1 cellular context compared by ENCODE assay signal in the genomic region with DNA sequence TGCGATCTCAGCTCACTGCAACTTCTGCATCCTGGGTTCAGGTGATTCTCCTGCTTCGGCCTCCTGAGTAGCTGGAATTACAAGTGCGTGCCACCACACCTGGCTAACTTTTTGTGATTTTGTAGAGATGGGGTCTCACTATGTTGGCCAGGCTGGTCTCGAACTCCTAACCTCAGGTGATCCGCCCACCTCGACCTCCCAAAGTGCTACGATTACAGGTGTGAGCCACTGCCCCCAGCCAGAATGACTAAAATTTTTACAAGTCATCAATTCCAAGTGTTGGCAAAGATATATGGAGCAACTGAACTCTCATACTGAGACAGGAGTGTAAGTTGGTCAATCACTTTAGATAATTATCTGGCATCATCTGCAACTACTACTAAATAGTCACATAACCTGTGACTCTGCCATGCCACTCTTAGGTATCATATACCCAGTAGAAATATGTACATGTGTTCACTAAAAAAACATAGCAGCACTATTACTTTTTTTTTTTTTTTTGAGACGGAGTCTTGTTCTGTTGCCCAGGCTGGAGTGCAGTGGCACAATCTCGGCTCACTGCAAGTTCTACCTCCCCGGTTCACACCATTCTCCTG.
TF ChIP-seq lines count a peak whose summit lies in the region.

No MANE protein-coding gene starts in this region.

TF ChIP-seq in GM23338, 12 proteins besides CTCF, POLR2A, EP300 and RAD21:
- TF ChIP-seq CREB1 (CRISPR knock-in tag; IDR thresholded peaks at IDR 0.05; ENCODE audit: low read depth): no peak
- TF ChIP-seq, protein P1, sequence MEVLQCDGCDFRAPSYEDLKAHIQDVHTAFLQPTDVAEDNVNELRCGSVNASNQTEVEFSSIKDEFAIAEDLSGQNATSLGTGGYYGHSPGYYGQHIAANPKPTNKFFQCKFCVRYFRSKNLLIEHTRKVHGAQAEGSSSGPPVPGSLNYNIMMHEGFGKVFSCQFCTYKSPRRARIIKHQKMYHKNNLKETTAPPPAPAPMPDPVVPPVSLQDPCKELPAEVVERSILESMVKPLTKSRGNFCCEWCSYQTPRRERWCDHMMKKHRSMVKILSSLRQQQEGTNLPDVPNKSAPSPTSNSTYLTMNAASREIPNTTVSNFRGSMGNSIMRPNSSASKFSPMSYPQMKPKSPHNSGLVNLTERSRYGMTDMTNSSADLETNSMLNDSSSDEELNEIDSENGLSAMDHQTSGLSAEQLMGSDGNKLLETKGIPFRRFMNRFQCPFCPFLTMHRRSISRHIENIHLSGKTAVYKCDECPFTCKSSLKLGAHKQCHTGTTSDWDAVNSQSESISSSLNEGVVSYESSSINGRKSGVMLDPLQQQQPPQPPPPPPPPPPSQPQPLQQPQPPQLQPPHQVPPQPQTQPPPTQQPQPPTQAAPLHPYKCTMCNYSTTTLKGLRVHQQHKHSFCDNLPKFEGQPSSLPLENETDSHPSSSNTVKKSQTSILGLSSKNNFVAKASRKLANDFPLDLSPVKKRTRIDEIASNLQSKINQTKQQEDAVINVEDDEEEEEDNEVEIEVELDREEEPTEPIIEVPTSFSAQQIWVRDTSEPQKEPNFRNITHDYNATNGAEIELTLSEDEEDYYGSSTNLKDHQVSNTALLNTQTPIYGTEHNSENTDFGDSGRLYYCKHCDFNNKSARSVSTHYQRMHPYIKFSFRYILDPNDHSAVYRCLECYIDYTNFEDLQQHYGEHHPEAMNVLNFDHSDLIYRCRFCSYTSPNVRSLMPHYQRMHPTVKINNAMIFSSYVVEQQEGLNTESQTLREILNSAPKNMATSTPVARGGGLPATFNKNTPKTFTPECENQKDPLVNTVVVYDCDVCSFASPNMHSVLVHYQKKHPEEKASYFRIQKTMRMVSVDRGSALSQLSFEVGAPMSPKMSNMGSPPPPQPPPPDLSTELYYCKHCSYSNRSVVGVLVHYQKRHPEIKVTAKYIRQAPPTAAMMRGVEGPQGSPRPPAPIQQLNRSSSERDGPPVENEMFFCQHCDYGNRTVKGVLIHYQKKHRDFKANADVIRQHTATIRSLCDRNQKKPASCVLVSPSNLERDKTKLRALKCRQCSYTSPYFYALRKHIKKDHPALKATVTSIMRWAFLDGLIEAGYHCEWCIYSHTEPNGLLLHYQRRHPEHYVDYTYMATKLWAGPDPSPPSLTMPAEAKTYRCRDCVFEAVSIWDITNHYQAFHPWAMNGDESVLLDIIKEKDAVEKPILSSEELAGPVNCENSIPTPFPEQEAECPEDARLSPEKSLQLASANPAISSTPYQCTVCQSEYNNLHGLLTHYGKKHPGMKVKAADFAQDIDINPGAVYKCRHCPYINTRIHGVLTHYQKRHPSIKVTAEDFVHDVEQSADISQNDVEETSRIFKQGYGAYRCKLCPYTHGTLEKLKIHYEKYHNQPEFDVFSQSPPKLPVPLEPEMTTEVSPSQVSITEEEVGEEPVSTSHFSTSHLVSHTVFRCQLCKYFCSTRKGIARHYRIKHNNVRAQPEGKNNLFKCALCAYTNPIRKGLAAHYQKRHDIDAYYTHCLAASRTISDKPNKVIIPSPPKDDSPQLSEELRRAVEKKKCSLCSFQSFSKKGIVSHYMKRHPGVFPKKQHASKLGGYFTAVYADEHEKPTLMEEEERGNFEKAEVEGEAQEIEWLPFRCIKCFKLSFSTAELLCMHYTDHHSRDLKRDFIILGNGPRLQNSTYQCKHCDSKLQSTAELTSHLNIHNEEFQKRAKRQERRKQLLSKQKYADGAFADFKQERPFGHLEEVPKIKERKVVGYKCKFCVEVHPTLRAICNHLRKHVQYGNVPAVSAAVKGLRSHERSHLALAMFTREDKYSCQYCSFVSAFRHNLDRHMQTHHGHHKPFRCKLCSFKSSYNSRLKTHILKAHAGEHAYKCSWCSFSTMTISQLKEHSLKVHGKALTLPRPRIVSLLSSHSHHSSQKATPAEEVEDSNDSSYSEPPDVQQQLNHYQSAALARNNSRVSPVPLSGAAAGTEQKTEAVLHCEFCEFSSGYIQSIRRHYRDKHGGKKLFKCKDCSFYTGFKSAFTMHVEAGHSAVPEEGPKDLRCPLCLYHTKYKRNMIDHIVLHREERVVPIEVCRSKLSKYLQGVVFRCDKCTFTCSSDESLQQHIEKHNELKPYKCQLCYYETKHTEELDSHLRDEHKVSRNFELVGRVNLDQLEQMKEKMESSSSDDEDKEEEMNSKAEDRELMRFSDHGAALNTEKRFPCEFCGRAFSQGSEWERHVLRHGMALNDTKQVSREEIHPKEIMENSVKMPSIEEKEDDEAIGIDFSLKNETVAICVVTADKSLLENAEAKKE (CRISPR knock-in tag; IDR thresholded peaks at IDR 0.05): no peak
- TF ChIP-seq, protein P2, sequence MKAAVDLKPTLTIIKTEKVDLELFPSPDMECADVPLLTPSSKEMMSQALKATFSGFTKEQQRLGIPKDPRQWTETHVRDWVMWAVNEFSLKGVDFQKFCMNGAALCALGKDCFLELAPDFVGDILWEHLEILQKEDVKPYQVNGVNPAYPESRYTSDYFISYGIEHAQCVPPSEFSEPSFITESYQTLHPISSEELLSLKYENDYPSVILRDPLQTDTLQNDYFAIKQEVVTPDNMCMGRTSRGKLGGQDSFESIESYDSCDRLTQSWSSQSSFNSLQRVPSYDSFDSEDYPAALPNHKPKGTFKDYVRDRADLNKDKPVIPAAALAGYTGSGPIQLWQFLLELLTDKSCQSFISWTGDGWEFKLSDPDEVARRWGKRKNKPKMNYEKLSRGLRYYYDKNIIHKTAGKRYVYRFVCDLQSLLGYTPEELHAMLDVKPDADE (IDR thresholded peaks at IDR 0.05): no peak
- no peak for TF ChIP-seq NANOG (IDR thresholded peaks at IDR 0.05; ENCODE audit: borderline replicate concordance)
- no peak for TF ChIP-seq STAT1 (IDR thresholded peaks at IDR 0.05; ENCODE audit: unreplicated experiment)
- no peak for TF ChIP-seq EZH2phosphoT487 (IDR thresholded peaks at IDR 0.05; ENCODE audit: unreplicated experiment)
- no peak for TF ChIP-seq ZNF331 (CRISPR knock-in tag; IDR thresholded peaks at IDR 0.05; ENCODE audit: low read depth)
- no peak for TF ChIP-seq EZH2 (IDR thresholded peaks at IDR 0.05; ENCODE audit: low read depth, unreplicated experiment)
- no peak for TF ChIP-seq POLR2AphosphoS5 (IDR thresholded peaks at IDR 0.05; ENCODE audit: low read depth)
- TF ChIP-seq JUNB (IDR thresholded peaks at IDR 0.05; ENCODE audit: unreplicated experiment): no peak
- no peak for TF ChIP-seq ZNF114 (CRISPR knock-in tag; IDR thresholded peaks at IDR 0.05)
- TF ChIP-seq, protein P3, sequence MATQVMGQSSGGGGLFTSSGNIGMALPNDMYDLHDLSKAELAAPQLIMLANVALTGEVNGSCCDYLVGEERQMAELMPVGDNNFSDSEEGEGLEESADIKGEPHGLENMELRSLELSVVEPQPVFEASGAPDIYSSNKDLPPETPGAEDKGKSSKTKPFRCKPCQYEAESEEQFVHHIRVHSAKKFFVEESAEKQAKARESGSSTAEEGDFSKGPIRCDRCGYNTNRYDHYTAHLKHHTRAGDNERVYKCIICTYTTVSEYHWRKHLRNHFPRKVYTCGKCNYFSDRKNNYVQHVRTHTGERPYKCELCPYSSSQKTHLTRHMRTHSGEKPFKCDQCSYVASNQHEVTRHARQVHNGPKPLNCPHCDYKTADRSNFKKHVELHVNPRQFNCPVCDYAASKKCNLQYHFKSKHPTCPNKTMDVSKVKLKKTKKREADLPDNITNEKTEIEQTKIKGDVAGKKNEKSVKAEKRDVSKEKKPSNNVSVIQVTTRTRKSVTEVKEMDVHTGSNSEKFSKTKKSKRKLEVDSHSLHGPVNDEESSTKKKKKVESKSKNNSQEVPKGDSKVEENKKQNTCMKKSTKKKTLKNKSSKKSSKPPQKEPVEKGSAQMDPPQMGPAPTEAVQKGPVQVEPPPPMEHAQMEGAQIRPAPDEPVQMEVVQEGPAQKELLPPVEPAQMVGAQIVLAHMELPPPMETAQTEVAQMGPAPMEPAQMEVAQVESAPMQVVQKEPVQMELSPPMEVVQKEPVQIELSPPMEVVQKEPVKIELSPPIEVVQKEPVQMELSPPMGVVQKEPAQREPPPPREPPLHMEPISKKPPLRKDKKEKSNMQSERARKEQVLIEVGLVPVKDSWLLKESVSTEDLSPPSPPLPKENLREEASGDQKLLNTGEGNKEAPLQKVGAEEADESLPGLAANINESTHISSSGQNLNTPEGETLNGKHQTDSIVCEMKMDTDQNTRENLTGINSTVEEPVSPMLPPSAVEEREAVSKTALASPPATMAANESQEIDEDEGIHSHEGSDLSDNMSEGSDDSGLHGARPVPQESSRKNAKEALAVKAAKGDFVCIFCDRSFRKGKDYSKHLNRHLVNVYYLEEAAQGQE (IDR thresholded peaks at IDR 0.05; ENCODE audit: unreplicated experiment): no peak
